Comparison of ENCODE assay signal across 20 cellular contexts in the genomic region with DNA sequence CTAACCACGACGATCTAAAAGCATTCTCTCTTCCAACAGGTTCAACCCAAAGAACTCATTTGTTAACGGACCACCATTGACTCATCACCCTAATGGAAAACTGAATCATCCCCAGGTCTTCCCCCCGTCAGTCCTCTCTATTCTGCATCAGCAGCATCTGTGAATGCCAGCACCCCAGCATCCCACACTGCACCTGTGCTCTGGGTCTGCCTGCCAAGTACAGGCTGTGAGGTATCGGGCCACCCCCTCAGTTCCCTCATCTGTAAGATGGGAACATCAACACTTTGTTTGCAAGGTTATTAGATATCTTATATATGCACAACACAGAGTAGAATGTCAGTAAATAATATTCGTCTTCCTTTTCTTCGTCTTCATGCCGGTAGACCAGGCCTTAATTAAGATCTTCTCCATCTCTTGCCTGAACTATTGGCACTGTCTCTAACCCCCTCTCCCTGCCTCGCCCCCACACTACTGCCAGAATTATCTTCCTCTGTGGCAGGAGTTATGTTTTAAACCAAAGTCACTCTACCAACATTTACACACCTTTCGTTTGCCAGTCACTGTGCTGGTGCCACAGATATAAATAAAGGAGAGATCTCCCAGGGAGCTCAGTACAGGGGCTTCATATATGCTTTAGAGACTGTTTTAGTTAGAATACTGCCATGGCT. TPM values are rescaled to one million over a fixed set of nuclear protein-coding genes. Genes with fewer than 3 reads are reported as not detected.
DNase-seq lines count a peak whose midpoint lies in the region; ATAC-seq, FAIRE-seq and TF ChIP-seq lines count a peak whose summit lies in the region.
"Had no signal": no experiment of that assay in that cellular context is flagged by ENCODE, and none has a peak within 500 bp of the region (broad histone marks: within the 10 kb centered on the region; RNA-seq: fewer than 3 reads in every experiment).

No MANE protein-coding gene starts in this region.

- H3K9me3 ChIP-seq in HepG2 (ENCODE audit: low read length): no peaks in the 10 kb centered on the region
- H3K9me3 ChIP-seq in right lobe of liver: no peaks in the 10 kb centered on the region
- H3K9me3 ChIP-seq in T-helper 17 cell (ENCODE audit: control insufficient read depth, low read length, poor library complexity, severe bottlenecking): no peaks in the 10 kb centered on the region
- H3K9me3 ChIP-seq: Caco-2 had no signal

- 54% methylated on average over 10 of the region's 10 CpGs for WGBS in HepG2 (ENCODE audit: low lambda C conversion rate)
- WGBS in right lobe of liver (ENCODE audit: insufficient coverage, low coverage, low lambda C conversion rate, missing lambda C conversion rate): 80% methylated on average over 5 of the region's 10 CpGs

- H3K9me3 Mint-ChIP-seq in glutamatergic neuron (ENCODE audit: unreplicated experiment): no peaks in the 10 kb centered on the region
- H3K9me3 Mint-ChIP-seq: CD4-positive, alpha-beta T cell; GM23338; HFFc6; IgD-negative memory B cell had no signal

- TF ChIP-seq CTCF in HepG2 (CRISPR knock-in tag; IDR thresholded peaks at IDR 0.05) (no peak), right lobe of liver (IDR thresholded peaks at IDR 0.05) (no peak), glutamatergic neuron (IDR thresholded peaks at IDR 0.05; ENCODE audit: partially characterized antibody, unreplicated experiment) (peak; percentile 3)

- no peak overlapping the region for H3K4me2 ChIP-seq in HepG2 (ENCODE audit: low read depth, low read length)
- H3K4me2 ChIP-seq: GM23338 had no signal

- no peaks in the 10 kb centered on the region for H4K20me1 ChIP-seq in HepG2 (ENCODE audit: insufficient read depth, low read length)

- H3K27me3 ChIP-seq in HepG2 (ENCODE audit: control insufficient read depth in 1 of 2, insufficient read depth in 2 of 2, low read length in 2 of 2): peaks cover 0 to 18% of the 10 kb centered on the region in 2 experiments; a peak in 1 of 5 replicates
- H3K27me3 ChIP-seq in right lobe of liver: no peaks in the 10 kb centered on the region

- peaks cover 3% of the 10 kb centered on the region for H3K36me3 Mint-ChIP-seq in T-helper 17 cell (ENCODE audit: low read depth)
- H3K36me3 Mint-ChIP-seq in glutamatergic neuron (ENCODE audit: unreplicated experiment): no peaks in the 10 kb centered on the region

- intact Hi-C loops in HepG2 (cut with micrococcal nuclease; ENCODE audit: unreplicated experiment): no loop called here
- intact Hi-C loops in right lobe of liver (cut with DNase I): no loop called here

- no peaks in the 10 kb centered on the region for H3K79me2 ChIP-seq in HepG2 (ENCODE audit: insufficient read depth, low read length)

- DNase-seq in HepG2 (ENCODE audit: low spot score) (no peak), right lobe of liver (no peak), T-helper 17 cell (no peak), glutamatergic neuron (no peak)
- no peak for DNase-seq in activated CD4-positive, alpha-beta T cell treated with anti-CD3 and anti-CD28 coated beads, Interleukin-2, amount 50 U/mL, for 1 hour
- DNase-seq: CD4-positive, alpha-beta T cell; GDM1; HFFc6 had no signal

- ATAC-seq in HepG2: no peak
- ATAC-seq in right lobe of liver: no peak
- ATAC-seq in T-helper 17 cell: no peak
- ATAC-seq in GM21447 (IDR thresholded peaks at IDR 0.05; ENCODE audit: unreplicated experiment): no peak
- ATAC-seq in GM21381 (IDR thresholded peaks at IDR 0.05; ENCODE audit: unreplicated experiment): no peak

- peak overlapping the region; percentile 24 for H3K27ac Mint-ChIP-seq in T-helper 17 cell
- H3K27ac Mint-ChIP-seq in glutamatergic neuron (ENCODE audit: unreplicated experiment): no peak overlapping the region
- H3K27ac Mint-ChIP-seq: CD4-positive, alpha-beta T cell; GM23338; HFFc6; IgD-negative memory B cell had no signal

- in situ Hi-C loops in HepG2 (cut with HindIII; ENCODE audit: extremely low pct_ligation_motif_present, low pct_unique_long_range_greater_than_20kb): no loop called here

- no peak for FAIRE-seq in HepG2 (lab: Jason Lieb, UNC)
- FAIRE-seq: D721Med, HTR-8/SVneo had no signal

- H3K27ac ChIP-seq in HepG2 (ENCODE audit: extremely low read length, insufficient read depth, low read length) (no peak overlapping the region), right lobe of liver (no peak overlapping the region)
- H3K27ac ChIP-seq: C4-2B had no signal

- H2AFZ ChIP-seq in HepG2 (ENCODE audit: low read length): no peak overlapping the region

- TF ChIP-seq RAD21 in HepG2 (CRISPR knock-in tag; IDR thresholded peaks at IDR 0.05): no peak

- peaks cover 59% of the 10 kb centered on the region for H3K27me3 Mint-ChIP-seq in T-helper 17 cell
- peaks cover 2% of the 10 kb centered on the region for H3K27me3 Mint-ChIP-seq in glutamatergic neuron (ENCODE audit: unreplicated experiment)

- POLR2A ChIA-PET in HepG2 (lab: Yijun Ruan, JAX): no interaction called here

- TF ChIP-seq POLR2A in HepG2 (IDR thresholded peaks at IDR 0.05; ENCODE audit: insufficient read depth in 1 of 2, low read depth in 2 of 2, low read length in 2 of 2) (no peak), right lobe of liver (IDR thresholded peaks at IDR 0.05) (no peak)

- no peak overlapping the region for H3K4me3 Mint-ChIP-seq in T-helper 17 cell
- no peak overlapping the region for H3K4me3 Mint-ChIP-seq in glutamatergic neuron (ENCODE audit: unreplicated experiment)
- H3K4me3 Mint-ChIP-seq: CD4-positive, alpha-beta T cell; GM23338; HFFc6; IgD-negative memory B cell had no signal

- no peaks in the 10 kb centered on the region for H3K36me3 ChIP-seq in HepG2 (replicated peaks in 1 of 2; ENCODE audit: control insufficient read depth in 1 of 2, insufficient read depth in 2 of 2, low read length in 2 of 2)
- H3K36me3 ChIP-seq in right lobe of liver: no peaks in the 10 kb centered on the region

- CTCF ChIA-PET in HepG2 (lab: Yijun Ruan, JAX; ENCODE audit: low intra/inter-chr PET ratio, low total read pairs): interaction anchor here (0.6 to 1.4 kb wide), 2 partner anchors 103 to 901 kb away, joined by 3 to 5 read pairs; no protein-coding TSS in a partner anchor

- peaks cover 16% of the 10 kb centered on the region for H3K4me1 Mint-ChIP-seq in T-helper 17 cell
- peaks cover 6% of the 10 kb centered on the region for H3K4me1 Mint-ChIP-seq in glutamatergic neuron (ENCODE audit: low read depth, unreplicated experiment)

- no TSS peak for BruUV-seq in HepG2 (replicated peaks; lab: Mats Ljungman, UMichigan)

- H3K4me1 ChIP-seq in HepG2 (ENCODE audit: insufficient read depth, low read length) (no peaks in the 10 kb centered on the region), right lobe of liver (no peaks in the 10 kb centered on the region)
- H3K4me1 ChIP-seq: Caco-2 had no signal

- no peak for TF ChIP-seq EP300 in HepG2 (IDR thresholded peaks at IDR 0.05; ENCODE audit: low read depth in 2 of 2, low read length in 2 of 2)
- no peak for TF ChIP-seq EP300 in HepG2 (CRISPR knock-in tag; IDR thresholded peaks at IDR 0.05; ENCODE audit: borderline replicate concordance)

- no peak overlapping the region for H3K9ac ChIP-seq in HepG2 (ENCODE audit: insufficient read depth, low read depth, low read length)

- no peak overlapping the region for H3K4me3 ChIP-seq in HepG2 (replicated peaks in 1 of 3; ENCODE audit: insufficient read depth in 1 of 3, low read depth in 2 of 3, low read length in 3 of 3)
- H3K4me3 ChIP-seq in right lobe of liver: no peak overlapping the region
- H3K4me3 ChIP-seq: GM23338 had no signal

RNA-seq across cellular contexts. Expression of a gene that starts 7.8 kb away (rescaled TPM):
- total RNA-seq in HepG2 (2016; rRNA removed; fragmentation: Illumina TruSeq; extraction: Trizol) (not detected in 2 replicates), right lobe of liver (under 1 TPM in 2 of 6 experiments, not detected in 4; 0.35 to 0.51 TPM), T-helper 17 cell (not detected), glutamatergic neuron (ENCODE audit: unreplicated experiment) (not detected)
- not detected in 2 replicates for total RNA-seq in HepG2 (2016; cell fraction: cytosol; rRNA removed; fragmentation: Illumina TruSeq; extraction: Trizol; ENCODE audit: low read depth)
- not detected in 2 replicates for total RNA-seq in HepG2 (2016; cell fraction: insoluble cytoplasmic fraction; rRNA removed; fragmentation: Illumina TruSeq; extraction: Trizol)
- not detected in 2 replicates for total RNA-seq in HepG2 (2016; cell fraction: membrane; rRNA removed; fragmentation: Illumina TruSeq; extraction: Trizol)
- not detected in 2 replicates for total RNA-seq in HepG2 (2016; cell fraction: nucleus; rRNA removed; fragmentation: Illumina TruSeq; extraction: Trizol)
- polyA plus RNA-seq in HepG2 (2011; rRNA removed): 0.18 and 0.32 TPM in 2 replicates
- 0.06 and 0.09 TPM in 2 replicates for polyA plus RNA-seq in HepG2 (2011; cell fraction: cytosol; rRNA removed)
- 0.17 and 0.29 TPM in 2 replicates for polyA plus RNA-seq in HepG2 (2011; cell fraction: nucleus; rRNA removed)
- polyA plus RNA-seq in HepG2 (2012): 0.27 and 0.35 TPM in 2 replicates
- polyA plus RNA-seq in HepG2 (2016; cell fraction: cytosol; fragmentation: Illumina TruSeq; extraction: Trizol; ENCODE audit: low read depth): not detected in 2 replicates
- not detected in 2 replicates for polyA plus RNA-seq in HepG2 (2016; cell fraction: insoluble cytoplasmic fraction; fragmentation: Illumina TruSeq; extraction: Trizol; ENCODE audit: low read depth)
- not detected in 2 replicates for polyA plus RNA-seq in HepG2 (2016; cell fraction: membrane; fragmentation: Illumina TruSeq; extraction: Trizol; ENCODE audit: low read depth)
- polyA plus RNA-seq in HepG2 (2016; cell fraction: nucleus; fragmentation: Illumina TruSeq; extraction: Trizol; ENCODE audit: insufficient read depth, low read depth): not detected in 2 replicates
- polyA minus RNA-seq in HepG2 (2011; rRNA and poly(A)+ RNA removed; ENCODE audit: low replicate concordance): not detected in 2 replicates
- not detected in 2 replicates for polyA minus RNA-seq in HepG2 (2011; cell fraction: cytosol; rRNA and poly(A)+ RNA removed)
- polyA minus RNA-seq in HepG2 (2011; cell fraction: nucleus; rRNA and poly(A)+ RNA removed): 0.25 TPM in 1 of 2 replicates, not detected in the other
- total RNA-seq: A172; CD4-positive, alpha-beta T cell; Daoy; HFFc6 had no signal
- polyA plus RNA-seq: BJ, IgD-negative memory B cell had no signal

RNA-seq across cellular contexts. Expression of a gene that starts 17.7 kb away (rescaled TPM):
- total RNA-seq in HepG2 (2016; rRNA removed; fragmentation: Illumina TruSeq; extraction: Trizol) (not detected in 2 replicates), right lobe of liver (not detected), T-helper 17 cell (under 1 TPM; 0.13 to 0.30 TPM), glutamatergic neuron (ENCODE audit: unreplicated experiment) (not detected)
- total RNA-seq in HepG2 (2016; cell fraction: cytosol; rRNA removed; fragmentation: Illumina TruSeq; extraction: Trizol; ENCODE audit: low read depth): not detected in 2 replicates
- not detected in 2 replicates for total RNA-seq in HepG2 (2016; cell fraction: insoluble cytoplasmic fraction; rRNA removed; fragmentation: Illumina TruSeq; extraction: Trizol)
- total RNA-seq in HepG2 (2016; cell fraction: membrane; rRNA removed; fragmentation: Illumina TruSeq; extraction: Trizol): not detected in 2 replicates
- total RNA-seq in HepG2 (2016; cell fraction: nucleus; rRNA removed; fragmentation: Illumina TruSeq; extraction: Trizol): not detected in 2 replicates
- polyA plus RNA-seq in HepG2 (2011; rRNA removed): 0.04 TPM in 1 of 2 replicates, not detected in the other
- 0.01 TPM in 1 of 2 replicates, not detected in the other for polyA plus RNA-seq in HepG2 (2011; cell fraction: cytosol; rRNA removed)
- polyA plus RNA-seq in HepG2 (2011; cell fraction: nucleus; rRNA removed): 0.05 TPM in 2 replicates
- polyA plus RNA-seq in HepG2 (2012): not detected in 2 replicates
- polyA plus RNA-seq in HepG2 (2016; cell fraction: cytosol; fragmentation: Illumina TruSeq; extraction: Trizol; ENCODE audit: low read depth): not detected in 2 replicates
- polyA plus RNA-seq in HepG2 (2016; cell fraction: insoluble cytoplasmic fraction; fragmentation: Illumina TruSeq; extraction: Trizol; ENCODE audit: low read depth): not detected in 2 replicates
- not detected in 2 replicates for polyA plus RNA-seq in HepG2 (2016; cell fraction: membrane; fragmentation: Illumina TruSeq; extraction: Trizol; ENCODE audit: low read depth)
- polyA plus RNA-seq in HepG2 (2016; cell fraction: nucleus; fragmentation: Illumina TruSeq; extraction: Trizol; ENCODE audit: insufficient read depth, low read depth): not detected in 2 replicates
- polyA minus RNA-seq in HepG2 (2011; rRNA and poly(A)+ RNA removed; ENCODE audit: low replicate concordance): 0.04 TPM in 1 of 2 replicates, not detected in the other
- not detected in 2 replicates for polyA minus RNA-seq in HepG2 (2011; cell fraction: cytosol; rRNA and poly(A)+ RNA removed)
- polyA minus RNA-seq in HepG2 (2011; cell fraction: nucleus; rRNA and poly(A)+ RNA removed): not detected in 2 replicates
- total RNA-seq: A172, Caco-2, Daoy, GM23338, H7, HFFc6 had no signal
- polyA plus RNA-seq: BJ, GM23338 had no signal
